Comparison of ENCODE assay signal across 14 cellular contexts in the genomic region with DNA sequence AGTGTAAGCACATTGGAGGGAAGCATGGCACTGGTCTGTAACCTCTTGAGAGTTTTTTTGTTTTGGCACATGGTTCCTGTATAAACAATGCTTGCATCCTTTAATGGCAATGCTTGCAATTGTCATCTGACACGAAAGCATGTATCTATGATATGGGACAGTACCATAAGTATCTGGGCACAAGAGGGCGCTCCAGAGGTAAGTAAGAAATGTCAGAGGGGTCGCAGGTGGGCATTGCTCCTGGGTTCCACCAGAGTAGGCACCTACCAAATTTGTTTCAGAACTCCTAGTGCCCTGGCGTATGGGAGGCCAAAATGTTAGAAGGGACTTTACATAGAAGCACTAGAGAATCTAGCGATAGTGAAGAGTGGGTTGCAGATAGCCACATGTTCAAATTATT. TPM values are rescaled to one million over a fixed set of nuclear protein-coding genes. Genes with fewer than 3 reads are reported as not detected.
DNase-seq lines count a peak whose midpoint lies in the region; ATAC-seq, FAIRE-seq and TF ChIP-seq lines count a peak whose summit lies in the region.
"Had no signal": no experiment of that assay in that cellular context is flagged by ENCODE, and none has a peak within 500 bp of the region (broad histone marks: within the 10 kb centered on the region; RNA-seq: fewer than 3 reads in every experiment).

No MANE protein-coding gene starts in this region.

- TF ChIP-seq POLR2A in H54 (IDR thresholded peaks at IDR 0.05; ENCODE audit: low read depth, low read length) = no peak

- POLR2A ChIA-PET in PC-3 (lab: Charles Lee; ENCODE audit: unreplicated experiment) = no interaction called here

- no peak overlapping the region for H2AFZ ChIP-seq in PC-3 (ENCODE audit: low read length)
- H2AFZ ChIP-seq: GM23248 had no signal

- TF ChIP-seq CTCF in PC-3 (conservative IDR thresholded peaks at IDR 0.05; ENCODE audit: low read depth, low read length) = peak; percentile 82
- TF ChIP-seq CTCF in fibroblast of pulmonary artery (IDR thresholded peaks at IDR 0.05; ENCODE audit: low read length, missing control alignments) = no peak
- no peak for TF ChIP-seq CTCF in kidney (IDR thresholded peaks at IDR 0.05; ENCODE audit: borderline replicate concordance, extremely low read depth, insufficient read depth)

- H3K4me3 ChIP-seq in PC-3 (ENCODE audit: low read length) = no peak overlapping the region
- H3K4me3 ChIP-seq in fibroblast of pulmonary artery (replicated peaks; ENCODE audit: low read depth, low read length) = no peak overlapping the region
- H3K4me3 ChIP-seq in kidney (ENCODE audit: low read length in 2 of 2) = no peak overlapping the region
- H3K4me3 ChIP-seq: GM23248 had no signal

- H3K9me2 ChIP-seq in PC-3 (replicated peaks; ENCODE audit: low read length) = no peaks in the 10 kb centered on the region

- FAIRE-seq in H54 (lab: Jason Lieb, UNC) = peak; percentile 60
- FAIRE-seq in kidney (lab: Jason Lieb, UNC) = no peak
- FAIRE-seq: small intestine had no signal

- no peaks in the 10 kb centered on the region for H3K79me2 ChIP-seq in PC-3 (ENCODE audit: low read length)

- H3K4me1 ChIP-seq in PC-3 (ENCODE audit: insufficient read depth, low read length) = no peaks in the 10 kb centered on the region
- no peaks in the 10 kb centered on the region for H3K4me1 ChIP-seq in kidney (ENCODE audit: control insufficient read depth in 1 of 2, insufficient read depth in 1 of 2, low read depth in 1 of 2, low read length in 2 of 2)

- H3K27ac ChIP-seq in PC-3 (ENCODE audit: low read length) = no peak overlapping the region
- no peak overlapping the region for H3K27ac ChIP-seq in kidney (ENCODE audit: low read depth in 2 of 2, low read length in 2 of 2)
- H3K27ac ChIP-seq: GM23248 had no signal

- peak; percentile 14 for DNase-seq in COLO668 (lab: John Stamatoyannopoulos, UW; ENCODE audit: unreplicated experiment)
- no peak for DNase-seq in H54 (ENCODE audit: insufficient read length, low spot score)
- peak; percentile 51 for DNase-seq in PC-3
- DNase-seq in fibroblast of pulmonary artery (ENCODE audit: low read depth) = peak; percentile 2
- no peak for DNase-seq in kidney
- DNase-seq in medulla oblongata (ENCODE audit: extremely low spot score) = no peak
- DNase-seq: activated CD4-positive, alpha-beta T cell treated with anti-CD3 and anti-CD28 coated beads, Interleukin-2, amount 50 U/mL, for 48 hours; central memory CD4-positive, alpha-beta T cell; GF-D8; GM23248; NCI-H1092 treated with DMSO at 0.1 percent for 48 hours; small intestine had no signal

- H3F3A ChIP-seq in PC-3 (ENCODE audit: low read length, unreplicated experiment) = no peaks in the 10 kb centered on the region

- H3K4me2 ChIP-seq in PC-3 (ENCODE audit: low read length) = no peak overlapping the region

- H3K27me3 ChIP-seq in PC-3 (ENCODE audit: low read length) = no peaks in the 10 kb centered on the region

- intact Hi-C loops in PC-3 (cut with micrococcal nuclease) (loop anchor here (5.0 to 10.0 kb wide), 2 partner anchors 789 to 1136 kb away; no protein-coding TSS in a partner anchor), kidney (cut with DNase I) (no loop called here)

- CTCF ChIA-PET in PC-3 (lab: Charles Lee) = interaction anchor here (0.5 kb wide), 1 partner anchor 1137 kb away, joined by 4 read pairs; no protein-coding TSS in a partner anchor

- H3K9me3 ChIP-seq in PC-3 (ENCODE audit: low read length) (no peaks in the 10 kb centered on the region), kidney (ENCODE audit: control insufficient read depth in 1 of 2, low read length in 2 of 2) (no peaks in the 10 kb centered on the region)

- H3K36me3 ChIP-seq in PC-3 (ENCODE audit: low read depth, low read length) (no peaks in the 10 kb centered on the region), kidney (ENCODE audit: control insufficient read depth in 1 of 2, insufficient read depth in 2 of 2, low read length in 2 of 2) (no peaks in the 10 kb centered on the region)

- no peaks in the 10 kb centered on the region for H4K20me1 ChIP-seq in PC-3 (ENCODE audit: low read length)

- ATAC-seq in PC-3 (peak; percentile 60; the same call in 1 of the 2 replicates), HG02642 (IDR thresholded peaks at IDR 0.05; ENCODE audit: poor library complexity, unreplicated experiment) (no peak), GM21576 (IDR thresholded peaks at IDR 0.05; ENCODE audit: unreplicated experiment) (no peak)

- H3K9ac ChIP-seq in PC-3 (ENCODE audit: low read length) (no peak overlapping the region), kidney (ENCODE audit: low read length in 2 of 2) (no peak overlapping the region)
- H3K9ac ChIP-seq: GM23248 had no signal

- no TSS peak for BruUV-seq in PC-3 (replicated peaks; lab: Mats Ljungman, UMichigan)

RNA-seq across cellular contexts. Expression of gene BCHE, which starts 58.7 kb away (rescaled TPM):
- total RNA-seq in PC-3 (2014; rRNA removed) (0.18 TPM in 1 of 2 replicates, not detected in the other), kidney (1.4 TPM)
- polyA plus RNA-seq in kidney (ENCODE audit: insufficient read depth, low read depth, low replicate concordance) = 2.8 TPM
- total RNA-seq: GM23248 had no signal
- polyA plus RNA-seq: GM23248 had no signal

Comparison
In these comparisons a context has a peak if more than half of its experiments do, and no peak if none do; other contexts are left out.
1. DNase-seq: peak in COLO668 (single experiment), PC-3 (single experiment) and fibroblast of pulmonary artery (single experiment); none in H54 (single experiment), kidney (single experiment) and medulla oblongata (single experiment).